Comparison of ENCODE assay signal across 30 cellular contexts in the genomic region with DNA sequence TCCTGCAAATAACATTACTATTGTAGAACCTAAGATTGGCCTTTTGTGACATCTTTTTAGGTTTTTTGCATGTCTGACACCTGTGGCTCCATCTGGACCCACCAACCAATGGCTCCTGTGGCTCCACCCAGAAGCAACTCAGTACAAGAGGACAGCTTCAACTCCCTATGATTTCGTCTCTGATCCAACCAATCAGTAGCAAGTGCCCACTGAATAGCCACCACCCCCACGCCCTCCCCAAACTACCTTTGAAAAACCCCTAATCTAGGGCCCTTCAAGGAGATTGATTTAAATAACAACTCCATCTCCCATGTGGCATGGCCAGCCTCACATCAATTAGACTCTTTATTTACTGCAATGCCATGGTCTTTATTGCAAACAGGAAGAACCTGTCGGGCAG. TPM values are rescaled to one million over a fixed set of nuclear protein-coding genes. Genes with fewer than 3 reads are reported as not detected.
"Had no signal": no experiment of that assay in that cellular context is flagged by ENCODE, and none has a peak within 500 bp of the region (broad histone marks: within the 10 kb centered on the region; RNA-seq: fewer than 3 reads in every experiment).

No MANE protein-coding gene starts in this region.

- H2AFZ ChIP-seq: neural progenitor cell, parathyroid adenoma had no signal

- H3K4me3 Mint-ChIP-seq: natural killer cell; nephron; neural progenitor cell; stimulated activated memory B cell treated with anti-CD40 and anti-IgM and Interleukin-4, amounts not matched to agents 10 μg/mL and 1 μg/mL and 100 μg/mL, for 72 hours; stimulated activated naive CD8-positive, alpha-beta T cell treated with anti-CD3 and anti-CD28 coated beads, Interleukin-15, amount 100 ng/mL, for 72 hours; type B pancreatic cell had no signal

- H3K36me3 Mint-ChIP-seq: natural killer cell; neural progenitor cell; stimulated activated memory B cell treated with anti-CD40 and anti-IgM and Interleukin-4, amounts not matched to agents 10 μg/mL and 1 μg/mL and 100 μg/mL, for 72 hours; type B pancreatic cell had no signal

- H3K4me1 Mint-ChIP-seq: natural killer cell; nephron; neural progenitor cell; stimulated activated memory B cell treated with anti-CD40 and anti-IgM and Interleukin-4, amounts not matched to agents 10 μg/mL and 1 μg/mL and 100 μg/mL, for 72 hours; stimulated activated naive CD8-positive, alpha-beta T cell treated with anti-CD3 and anti-CD28 coated beads, Interleukin-15, amount 100 ng/mL, for 72 hours had no signal

- H3K27me3 Mint-ChIP-seq: progenitor cell of endocrine pancreas; stimulated activated naive CD8-positive, alpha-beta T cell treated with anti-CD3 and anti-CD28 coated beads, Interleukin-15, amount 100 ng/mL, for 72 hours had no signal

- DNase-seq: natural killer cell; occipital lobe; ovary; posterior cingulate gyrus; psoas muscle; right cardiac atrium; right lobe of liver; sigmoid colon; small intestine; stimulated activated CD4-positive, alpha-beta T cell treated with anti-CD3 and anti-CD28 coated beads, Interleukin-1b, Interleukin-23, amount 100 ng/mL, for 48 hours; stimulated activated CD4-positive, alpha-beta T cell treated with anti-CD3 and anti-CD28 coated beads, Interleukin-4, amount 100 ng/mL, for 1 hour; stimulated activated CD4-positive, alpha-beta T cell treated with anti-CD3 and anti-CD28 coated beads, Interleukin-4, amount 100 ng/mL, for 4 hours; stimulated activated CD8-positive, alpha-beta memory T cell treated with anti-CD3 and anti-CD28 coated beads, Interleukin-4, amount 100 ng/mL, for 48 hours; stimulated activated naive CD4-positive, alpha-beta T cell; stimulated activated naive CD8-positive, alpha-beta T cell treated with anti-CD3 and anti-CD28 coated beads, Interleukin-15, amount 100 ng/mL, for 72 hours; stimulated activated naive CD8-positive, alpha-beta T cell treated with anti-CD3 and anti-CD28 coated beads, Interleukin-15, Interleukin-2, amounts not matched to agents 100 U/mL and 50 U/mL, for 24 hours; substantia nigra; testis; tibial artery; transverse colon; upper lobe of right lung had no signal

- H3K27me3 ChIP-seq: neural progenitor cell, ovary, right lobe of liver, sigmoid colon, suprapubic skin, testis, tibial artery, transverse colon, upper lobe of right lung, vagina had no signal

- H3K27ac Mint-ChIP-seq: natural killer cell; nephron; neural progenitor cell; progenitor cell of endocrine pancreas; stimulated activated memory B cell treated with anti-CD40 and anti-IgM and Interleukin-4, amounts not matched to agents 10 μg/mL and 1 μg/mL and 100 μg/mL, for 72 hours; stimulated activated naive CD8-positive, alpha-beta T cell treated with anti-CD3 and anti-CD28 coated beads, Interleukin-15, amount 100 ng/mL, for 72 hours; type B pancreatic cell had no signal

- H3K9me3 Mint-ChIP-seq: natural killer cell; nephron; neural progenitor cell; stimulated activated memory B cell treated with anti-CD40 and anti-IgM and Interleukin-4, amounts not matched to agents 10 μg/mL and 1 μg/mL and 100 μg/mL, for 72 hours; stimulated activated naive CD8-positive, alpha-beta T cell treated with anti-CD3 and anti-CD28 coated beads, Interleukin-15, amount 100 ng/mL, for 72 hours; type B pancreatic cell had no signal

- H3K4me3 ChIP-seq: neural progenitor cell, ovary, psoas muscle, right lobe of liver, sigmoid colon, suprapubic skin, testis, tibial artery, transverse colon, upper lobe of right lung, vagina had no signal

- H3K79me2 ChIP-seq: parathyroid adenoma had no signal

- H3K9me3 ChIP-seq: ovary, psoas muscle, right lobe of liver, sigmoid colon, suprapubic skin, testis, transverse colon, upper lobe of right lung, vagina had no signal

- H3K4me2 ChIP-seq: neural progenitor cell had no signal

- H3K27ac ChIP-seq: neural progenitor cell, ovary, parathyroid adenoma, psoas muscle, right lobe of liver, sigmoid colon, suprapubic skin, testis, tibial artery, transverse colon, upper lobe of right lung, vagina had no signal

- H3K4me1 ChIP-seq: parathyroid adenoma, psoas muscle, right lobe of liver, sigmoid colon, suprapubic skin, testis, tibial artery, transverse colon, upper lobe of right lung, vagina had no signal

- H3K36me3 ChIP-seq: neural progenitor cell, ovary, right lobe of liver, sigmoid colon, suprapubic skin, tibial artery, transverse colon, upper lobe of right lung, vagina had no signal

- ATAC-seq: natural killer cell; psoas muscle; right cardiac atrium; right lobe of liver; stimulated activated memory B cell treated with anti-CD40 and anti-IgM and Interleukin-4, amounts not matched to agents 10 μg/mL and 1 μg/mL and 100 μg/mL, for 72 hours; stimulated activated naive CD8-positive, alpha-beta T cell treated with anti-CD3 and anti-CD28 coated beads, Interleukin-15, Interleukin-2, amounts not matched to agents 100 U/mL and 50 U/mL, for 24 hours; upper lobe of right lung had no signal

RNA-seq across cellular contexts. Expression of a gene that starts 23.6 kb away (rescaled TPM):
- total RNA-seq: progenitor cell of endocrine pancreas, renal cortical epithelial cell, suprapubic skin, testis, transverse colon had no signal
- polyA plus RNA-seq: right cardiac atrium had no signal
